Comparison of ENCODE assay signal across 18 cellular contexts in the genomic region with DNA sequence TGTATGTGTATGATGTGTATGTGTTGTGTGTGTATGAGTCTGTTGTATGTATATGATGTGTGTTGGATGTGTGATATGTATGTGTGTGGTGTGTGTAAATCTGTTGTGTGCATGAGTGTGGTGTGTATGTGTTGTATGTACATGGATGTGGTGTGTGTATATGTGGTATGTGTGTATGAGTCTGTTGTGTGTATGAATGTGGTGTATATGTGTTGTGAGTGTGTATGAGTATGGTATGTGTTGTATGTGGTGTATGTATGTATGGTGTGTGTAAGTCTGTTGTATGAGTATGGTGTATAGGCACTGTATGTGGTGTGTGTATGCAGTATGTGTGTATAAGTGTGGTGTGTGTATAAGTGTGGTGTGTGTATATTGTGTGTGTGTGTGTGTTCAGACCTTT.
"Had no signal": no experiment of that assay in that cellular context is flagged by ENCODE, and none has a peak within 500 bp of the region (broad histone marks: within the 10 kb centered on the region; RNA-seq: fewer than 3 reads in every experiment).

No MANE protein-coding gene starts in this region.

- H3K4me3 Mint-ChIP-seq: activated B cell treated with CpG ODN at 0.5 μM for 24 hours; activated CD4-positive, alpha-beta T cell treated with anti-CD3 and anti-CD28 coated beads for 36 hours; activated naive CD4-positive, alpha-beta T cell treated with anti-CD3 and anti-CD28 coated beads, Interleukin-2, amount 10 ng/mL, durations not matched to agents 7 days and 5 days; activated T-cell treated with anti-CD3 and anti-CD28 coated beads, Interleukin-2, amount 50 U/mL, for 72 hours; nephron progenitor cell; stimulated activated naive B cell treated with anti-CD40 and anti-IgM and Interleukin-4, amounts not matched to agents 10 μg/mL and 1 μg/mL and 100 μg/mL, for 72 hours; type B pancreatic cell had no signal

- DNase-seq: activated B cell treated with CpG ODN at 0.5 μM for 24 hours; activated CD4-positive, alpha-beta T cell treated with anti-CD3 and anti-CD28 coated beads for 36 hours; activated CD4-positive, alpha-beta T cell treated with anti-CD3 and anti-CD28 coated beads, Interleukin-2, amount 50 U/mL, for 4 hours; activated effector memory CD4-positive, alpha-beta T cell treated with Interleukin-2 at 50 U/mL for 16 hours; activated naive CD4-positive, alpha-beta T cell treated with anti-CD3 and anti-CD28 coated beads, Interleukin-2, amount 10 ng/mL, durations not matched to agents 7 days and 5 days; activated T-cell treated with anti-CD3 and anti-CD28 coated beads, Interleukin-2, amount 50 U/mL, for 72 hours; effector CD4-positive, alpha-beta T cell; erythroblast; foreskin keratinocyte; posterior cingulate gyrus; stimulated activated CD4-positive, alpha-beta T cell treated with anti-CD3 and anti-CD28 coated beads, Interleukin-2, amount 100 ng/mL, for 48 hours; stimulated activated CD8-positive, alpha-beta memory T cell treated with anti-CD3 and anti-CD28 coated beads, Interleukin-4, amount 100 ng/mL, for 48 hours; stimulated activated naive B cell treated with anti-CD40 and anti-IgM and Interleukin-4, amounts not matched to agents 10 μg/mL and 1 μg/mL and 100 μg/mL, for 72 hours; T1000 had no signal

- H3K27ac Mint-ChIP-seq: activated B cell treated with CpG ODN at 0.5 μM for 24 hours; activated CD4-positive, alpha-beta T cell treated with anti-CD3 and anti-CD28 coated beads for 36 hours; activated naive CD4-positive, alpha-beta T cell treated with anti-CD3 and anti-CD28 coated beads, Interleukin-2, amount 10 ng/mL, durations not matched to agents 7 days and 5 days; activated T-cell treated with anti-CD3 and anti-CD28 coated beads, Interleukin-2, amount 50 U/mL, for 72 hours; nephron progenitor cell; stimulated activated naive B cell treated with anti-CD40 and anti-IgM and Interleukin-4, amounts not matched to agents 10 μg/mL and 1 μg/mL and 100 μg/mL, for 72 hours; type B pancreatic cell had no signal

- H3K4me1 Mint-ChIP-seq: activated B cell treated with CpG ODN at 0.5 μM for 24 hours; activated CD4-positive, alpha-beta T cell treated with anti-CD3 and anti-CD28 coated beads for 36 hours; activated naive CD4-positive, alpha-beta T cell treated with anti-CD3 and anti-CD28 coated beads, Interleukin-2, amount 10 ng/mL, durations not matched to agents 7 days and 5 days; stimulated activated naive B cell treated with anti-CD40 and anti-IgM and Interleukin-4, amounts not matched to agents 10 μg/mL and 1 μg/mL and 100 μg/mL, for 72 hours had no signal

- H3K36me3 Mint-ChIP-seq: activated naive CD4-positive, alpha-beta T cell treated with anti-CD3 and anti-CD28 coated beads, Interleukin-2, amount 10 ng/mL, durations not matched to agents 7 days and 5 days; stimulated activated naive B cell treated with anti-CD40 and anti-IgM and Interleukin-4, amounts not matched to agents 10 μg/mL and 1 μg/mL and 100 μg/mL, for 72 hours had no signal

- H3K9me3 Mint-ChIP-seq: activated B cell treated with CpG ODN at 0.5 μM for 24 hours; activated naive CD4-positive, alpha-beta T cell treated with anti-CD3 and anti-CD28 coated beads, Interleukin-2, amount 10 ng/mL, durations not matched to agents 7 days and 5 days; activated T-cell treated with anti-CD3 and anti-CD28 coated beads, Interleukin-2, amount 50 U/mL, for 72 hours; nephron progenitor cell; stimulated activated naive B cell treated with anti-CD40 and anti-IgM and Interleukin-4, amounts not matched to agents 10 μg/mL and 1 μg/mL and 100 μg/mL, for 72 hours; type B pancreatic cell had no signal

- H3K27ac ChIP-seq: cardiac muscle cell, foreskin keratinocyte had no signal

- H3K4me1 ChIP-seq: foreskin keratinocyte had no signal

- FAIRE-seq: endometrium had no signal

- H3K27me3 Mint-ChIP-seq: activated B cell treated with CpG ODN at 0.5 μM for 24 hours; activated CD4-positive, alpha-beta T cell treated with anti-CD3 and anti-CD28 coated beads for 36 hours; stimulated activated naive B cell treated with anti-CD40 and anti-IgM and Interleukin-4, amounts not matched to agents 10 μg/mL and 1 μg/mL and 100 μg/mL, for 72 hours; type B pancreatic cell had no signal

- ATAC-seq: activated CD4-positive, alpha-beta T cell treated with anti-CD3 and anti-CD28 coated beads for 36 hours; activated T-cell treated with anti-CD3 and anti-CD28 coated beads, Interleukin-2, amount 50 U/mL, for 72 hours; foreskin keratinocyte; stimulated activated naive B cell treated with anti-CD40 and anti-IgM and Interleukin-4, amounts not matched to agents 10 μg/mL and 1 μg/mL and 100 μg/mL, for 72 hours had no signal

- H3K4me3 ChIP-seq: cardiac muscle cell had no signal

- H3K36me3 ChIP-seq: cardiac muscle cell had no signal

- H3K27me3 ChIP-seq: cardiac muscle cell, foreskin keratinocyte had no signal
